16 cellular contexts compared by ENCODE assay signal in genomic region chr5:54792611-54793404, GRCh38.
DNase-seq lines count a peak whose midpoint lies in the region; ATAC-seq and TF ChIP-seq lines count a peak whose summit lies in the region.
"Had no signal": no experiment of that assay in that cellular context is flagged by ENCODE, and none has a peak within 500 bp of the region (broad histone marks: within the 10 kb centered on the region; RNA-seq: fewer than 3 reads in every experiment).

No MANE protein-coding gene starts in this region.

- H3K9me3 ChIP-seq in left ventricle myocardium inferior (replicated peaks) (no peaks in the 10 kb centered on the region), thoracic aorta (no peaks in the 10 kb centered on the region)
- H3K9me3 ChIP-seq: suprapubic skin had no signal

- H3K36me3 ChIP-seq in left ventricle myocardium inferior, result no peaks in the 10 kb centered on the region
- no peaks in the 10 kb centered on the region for H3K36me3 ChIP-seq in thoracic aorta
- H3K36me3 ChIP-seq: suprapubic skin had no signal

- ATAC-seq in Right ventricle myocardium superior (ENCODE audit: poor library complexity) (peak; percentile 63), thoracic aorta (ENCODE audit: insufficient number of reproducible peaks, low FRiP score, low read depth) (peak; percentile 68)
- ATAC-seq: effector memory CD8-positive, alpha-beta T cell had no signal

- H3K9me3 Mint-ChIP-seq in activated T-helper 2 cell treated with anti-CD3 and anti-CD28 coated beads, Interferon-gamma antibody, Interleukin-2, Interleukin-4, amounts not matched to agents 10 μg/mL and 5 μg/mL and 100 μg/mL, durations not matched to agents 14 hours and 24 hours and 36 hours, result peaks cover 22% of the 10 kb centered on the region
- H3K9me3 Mint-ChIP-seq: effector memory CD8-positive, alpha-beta T cell had no signal

- H3K4me3 Mint-ChIP-seq in activated T-helper 2 cell treated with anti-CD3 and anti-CD28 coated beads, Interferon-gamma antibody, Interleukin-2, Interleukin-4, amounts not matched to agents 10 μg/mL and 5 μg/mL and 100 μg/mL, durations not matched to agents 14 hours and 24 hours and 36 hours (ENCODE audit: low read depth), result no peak overlapping the region
- H3K4me3 Mint-ChIP-seq: brain; effector memory CD8-positive, alpha-beta T cell; mesothelial cell of epicardium had no signal

- peak overlapping the region; percentile 88 for H3K27ac Mint-ChIP-seq in activated T-helper 2 cell treated with anti-CD3 and anti-CD28 coated beads, Interferon-gamma antibody, Interleukin-2, Interleukin-4, amounts not matched to agents 10 μg/mL and 5 μg/mL and 100 μg/mL, durations not matched to agents 14 hours and 24 hours and 36 hours
- H3K27ac Mint-ChIP-seq: effector memory CD8-positive, alpha-beta T cell had no signal

- no peak overlapping the region for H3K4me3 ChIP-seq in left ventricle myocardium inferior
- H3K4me3 ChIP-seq in thoracic aorta, result no peak overlapping the region
- H3K4me3 ChIP-seq: suprapubic skin had no signal

- no peaks in the 10 kb centered on the region for H3K27me3 ChIP-seq in left ventricle myocardium inferior (ENCODE audit: low read depth)
- H3K27me3 ChIP-seq in thoracic aorta (replicated peaks; ENCODE audit: insufficient read depth), result no peaks in the 10 kb centered on the region
- H3K27me3 ChIP-seq: suprapubic skin had no signal

- peaks cover 35% of the 10 kb centered on the region for H3K4me1 Mint-ChIP-seq in activated T-helper 2 cell treated with anti-CD3 and anti-CD28 coated beads, Interferon-gamma antibody, Interleukin-2, Interleukin-4, amounts not matched to agents 10 μg/mL and 5 μg/mL and 100 μg/mL, durations not matched to agents 14 hours and 24 hours and 36 hours (ENCODE audit: low read depth)

- no peak for TF ChIP-seq CTCF in left ventricle myocardium inferior (IDR thresholded peaks at IDR 0.05; ENCODE audit: borderline replicate concordance)
- TF ChIP-seq CTCF in thoracic aorta (IDR thresholded peaks at IDR 0.05), result no peak

- H3K4me1 ChIP-seq in left ventricle myocardium inferior (peaks cover 11% of the 10 kb centered on the region), thoracic aorta (ENCODE audit: control insufficient read depth in 1 of 2, low read depth in 2 of 2) (peaks cover 22 to 41% of the 10 kb centered on the region in 2 donors)
- H3K4me1 ChIP-seq: suprapubic skin had no signal

- intact Hi-C loops in Right ventricle myocardium superior (cut with DNase I) (no loop called here), left ventricle myocardium inferior (cut with micrococcal nuclease) (no loop called here)
- intact Hi-C loops in activated T-helper 2 cell treated with anti-CD3 and anti-CD28 coated beads, Interferon-gamma antibody, Interleukin-2, Interleukin-4, amounts not matched to agents 10 μg/mL and 5 μg/mL and 100 μg/mL, durations not matched to agents 14 hours and 24 hours and 36 hours (cut with micrococcal nuclease), result loop anchor here (5.0 kb wide), 1 partner anchor 36 kb away; no protein-coding TSS in a partner anchor

- H3K27ac ChIP-seq in left ventricle myocardium inferior (replicated peaks) (no peak overlapping the region), thoracic aorta (peak overlapping the region; percentile 54 to 58)
- H3K27ac ChIP-seq: suprapubic skin had no signal

- peaks cover 8% of the 10 kb centered on the region for H3K36me3 Mint-ChIP-seq in activated T-helper 2 cell treated with anti-CD3 and anti-CD28 coated beads, Interferon-gamma antibody, Interleukin-2, Interleukin-4, amounts not matched to agents 10 μg/mL and 5 μg/mL and 100 μg/mL, durations not matched to agents 14 hours and 24 hours and 36 hours (ENCODE audit: low read depth)
- H3K36me3 Mint-ChIP-seq: brain, mesothelial cell of epicardium had no signal

- H3K27me3 Mint-ChIP-seq in activated T-helper 2 cell treated with anti-CD3 and anti-CD28 coated beads, Interferon-gamma antibody, Interleukin-2, Interleukin-4, amounts not matched to agents 10 μg/mL and 5 μg/mL and 100 μg/mL, durations not matched to agents 14 hours and 24 hours and 36 hours (ENCODE audit: low read depth), result peaks cover 25% of the 10 kb centered on the region

- DNase-seq in Right ventricle myocardium superior, result no peak
- DNase-seq in left ventricle myocardium inferior, result no peak
- DNase-seq in activated T-helper 2 cell treated with anti-CD3 and anti-CD28 coated beads, Interferon-gamma antibody, Interleukin-2, Interleukin-4, amounts not matched to agents 10 μg/mL and 5 μg/mL and 100 μg/mL, durations not matched to agents 14 hours and 24 hours and 36 hours (ENCODE audit: low spot score), result no peak
- peak; percentile 70 for DNase-seq in fibroblast of peridontal ligament (ENCODE audit: extremely low read depth)
- DNase-seq in thoracic aorta (ENCODE audit: low spot score), result peak; percentile 19
- DNase-seq in NCI-H187 treated with DMSO at 0.1 percent for 48 hours (lab: John Stamatoyannopoulos, UW), result no peak
- no peak for DNase-seq in activated effector memory CD4-positive, alpha-beta T cell treated with anti-CD3 and anti-CD28 coated beads, Interleukin-2, amount 50 U/mL, for 16 hours
- no peak for DNase-seq in nucleus accumbens (lab: John Stamatoyannopoulos, UW)
- DNase-seq: effector memory CD8-positive, alpha-beta T cell; glutamatergic neuron; Karpas-422; NCI-H1930; NCI-H69 had no signal

Comparison
In these comparisons a context has a peak if more than half of its experiments do, and no peak if none do; other contexts are left out.
1. DNase-seq: peak in fibroblast of peridontal ligament (single experiment) and thoracic aorta (single experiment); none in Right ventricle myocardium superior (single experiment), left ventricle myocardium inferior (single experiment), activated T-helper 2 cell treated with anti-CD3 and anti-CD28 coated beads, Interferon-gamma antibody, Interleukin-2, Interleukin-4, amounts not matched to agents 10 μg/mL and 5 μg/mL and 100 μg/mL, durations not matched to agents 14 hours and 24 hours and 36 hours (single experiment), NCI-H187 treated with DMSO at 0.1 percent for 48 hours (single experiment), activated effector memory CD4-positive, alpha-beta T cell treated with anti-CD3 and anti-CD28 coated beads, Interleukin-2, amount 50 U/mL, for 16 hours (single experiment) and nucleus accumbens (0 of 56).